Comparison of ENCODE assay signal across 1 cellular context in the genomic region with DNA sequence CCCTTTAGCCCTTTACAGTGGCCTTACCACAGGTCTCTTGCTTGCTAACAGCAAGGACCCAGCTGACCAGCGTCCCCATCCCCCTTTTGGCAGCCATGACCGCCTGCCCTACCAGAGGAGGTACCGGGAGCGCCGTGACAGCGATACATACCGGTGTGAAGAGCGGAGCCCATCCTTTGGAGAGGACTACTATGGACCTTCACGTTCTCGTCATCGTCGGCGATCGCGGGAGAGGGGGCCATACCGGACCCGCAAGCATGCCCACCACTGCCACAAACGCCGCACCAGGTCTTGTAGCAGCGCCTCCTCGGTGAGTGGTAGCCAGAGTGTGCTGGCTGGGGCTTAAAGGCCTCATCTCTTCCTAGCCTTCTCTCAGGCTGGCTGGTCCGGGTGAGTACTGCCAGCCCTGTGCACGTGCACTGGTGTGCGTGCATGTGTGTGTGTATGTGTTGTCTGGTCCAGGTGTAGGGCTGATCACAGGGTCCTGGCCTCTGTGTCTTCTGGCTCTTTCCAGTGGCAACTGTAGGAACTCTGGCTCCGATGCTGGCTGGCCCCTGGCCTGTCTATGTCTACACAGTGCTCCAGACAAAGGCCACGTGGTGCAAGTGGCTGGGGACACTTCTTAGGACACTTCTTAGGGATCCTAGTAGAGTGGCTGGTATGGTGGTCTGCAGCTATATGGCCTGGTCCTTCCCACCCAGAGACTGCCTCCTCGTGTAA.
A peak's percentile ranks its signal among the peaks of the same experiment; 100 is the strongest.
TF ChIP-seq lines count a peak whose summit lies in the region.

No MANE protein-coding gene starts in this region.

TF ChIP-seq in K562, 482 proteins besides CTCF, POLR2A, EP300 and RAD21:
- TF ChIP-seq C11orf30 (IDR thresholded peaks at IDR 0.05; ENCODE audit: low read depth) (no peak), RBFOX2 (IDR thresholded peaks at IDR 0.05; ENCODE audit: low read depth, low read length) (peak; percentile 42; the same call in 1 of the 2 replicates), POLR2G (IDR thresholded peaks at IDR 0.05; ENCODE audit: low read depth, low read length) (0 out of 2 replicates have a peak, but pooled peaks have one; percentile 33), BHLHE40 (IDR thresholded peaks at IDR 0.05; ENCODE audit: low read length) (no peak), GATAD2A (IDR thresholded peaks at IDR 0.05) (no peak), NCOA6 (IDR thresholded peaks at IDR 0.05) (no peak), ZNF444 (CRISPR knock-in tag; IDR thresholded peaks at IDR 0.05) (no peak), ZC3H4 (CRISPR knock-in tag; IDR thresholded peaks at IDR 0.05; ENCODE audit: borderline replicate concordance) (no peak)
